Comparison of ENCODE assay signal across 8 cellular contexts in the genomic region with DNA sequence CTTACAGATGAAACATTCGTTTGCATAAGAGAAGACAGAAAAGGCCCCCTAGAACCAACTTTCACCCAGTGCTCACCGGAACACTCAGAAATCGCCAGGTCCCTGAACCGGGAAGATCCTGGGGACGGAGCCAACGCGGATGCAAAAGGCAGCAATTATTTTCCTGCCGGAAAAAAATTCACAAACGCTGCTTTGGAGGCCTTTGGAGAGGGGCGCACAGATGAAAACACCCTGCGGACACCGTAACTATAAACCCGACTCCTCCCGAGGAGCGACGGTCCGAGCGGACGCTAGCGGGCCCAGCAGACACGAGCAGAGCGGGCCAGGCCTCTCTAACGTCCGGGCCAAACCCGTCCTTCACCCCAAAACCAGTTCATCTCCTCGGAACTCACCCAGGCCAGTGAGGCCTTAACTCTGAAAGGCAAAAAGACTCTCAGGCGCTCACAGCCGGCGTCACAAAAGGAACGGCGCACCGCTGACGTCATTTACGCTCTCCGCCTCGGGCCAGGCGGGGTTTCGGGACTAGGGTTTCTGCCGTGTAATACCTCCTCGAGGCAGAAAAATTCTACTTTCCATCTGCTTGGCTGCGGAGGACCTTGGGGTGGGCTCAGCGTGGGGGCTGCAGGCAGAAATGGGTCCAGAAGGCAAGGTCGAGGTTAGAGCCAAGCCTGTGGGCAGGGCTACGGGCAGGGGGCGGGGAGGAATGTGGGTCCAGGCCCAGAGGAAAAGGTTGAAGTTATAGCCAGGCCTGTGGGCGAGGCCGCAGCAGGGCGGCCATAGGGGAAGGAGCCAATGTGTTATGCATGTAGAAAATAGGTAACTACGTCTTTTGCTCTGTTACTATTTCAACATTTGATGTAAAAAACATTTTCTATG. TPM values are rescaled to one million over a fixed set of nuclear protein-coding genes. Genes with fewer than 3 reads are reported as not detected.
DNase-seq lines count a peak whose midpoint lies in the region; ATAC-seq and TF ChIP-seq lines count a peak whose summit lies in the region.

ZNF426 (minus strand) TSS at position 463 of the 876 bp plus-strand sequence. CDS start 2,413 bp downstream, outside the sequence.

- no peaks in the 10 kb centered on the region for H3K9me3 ChIP-seq in BE2C

- peaks cover 67% of the 10 kb centered on the region for H3K36me3 Mint-ChIP-seq in nephron (ENCODE audit: low read depth)

- peak; percentile 83 for ATAC-seq in GM19438 (IDR thresholded peaks at IDR 0.05; ENCODE audit: low read depth, unreplicated experiment)

- H3K4me3 Mint-ChIP-seq in nephron: peak within 1 kb of the TSS; percentile 99

- H3K27me3 ChIP-seq in BE2C: no peaks in the 10 kb centered on the region

- DNase-seq in BE2C (peak; percentile 88), KG1 (lab: John Stamatoyannopoulos, UW) (peak; percentile 60), SHP77 treated with DMSO at 0.1 percent for 48 hours (lab: John Stamatoyannopoulos, UW) (peak; percentile 84), activated gamma-delta T cell (lab: John Stamatoyannopoulos, UW) (peak; percentile 60), fibroblast of the conjunctiva (ENCODE audit: low read depth) (peak; percentile 74)
- peak; percentile 82 for DNase-seq in stimulated activated naive CD4-positive, alpha-beta T cell treated with Interleukin-2 at 50 U/mL for 16 hours (lab: John Stamatoyannopoulos, UW)

- peaks cover 33% of the 10 kb centered on the region for H3K36me3 ChIP-seq in BE2C

- TF ChIP-seq CTCF in BE2C (IDR thresholded peaks at IDR 0.05; ENCODE audit: low read depth, low read length) (no peak), nephron (IDR thresholded peaks at IDR 0.05; ENCODE audit: unreplicated experiment in 3 of 3) (no peak)

- H3K27me3 Mint-ChIP-seq in nephron (ENCODE audit: low read depth): no peaks in the 10 kb centered on the region

- peaks cover 63% of the 10 kb centered on the region for H3K9me3 Mint-ChIP-seq in nephron

- no peaks in the 10 kb centered on the region for H3K4me1 ChIP-seq in BE2C

- peak within 1 kb of the TSS; percentile 97 to 100 (median 100) for H3K27ac Mint-ChIP-seq in nephron

- peak within 1 kb of the TSS; percentile 90 for H3K4me3 ChIP-seq in BE2C (ENCODE audit: low read depth, low read length)

- H3K4me1 Mint-ChIP-seq in nephron: peaks cover 5% of the 10 kb centered on the region

RNA-seq across cellular contexts. Expression of gene ZNF426, which starts in this region (rescaled TPM):
- polyA plus RNA-seq in BE2C (2012; ENCODE audit: insufficient read depth, insufficient read length, low read depth): 5.2 TPM

Comparison
In these comparisons a context has a peak if more than half of its experiments do, and no peak if none do; other contexts are left out.
1. Peak in every context shown above with its lines: DNase-seq, ATAC-seq and H3K4me3 ChIP-seq.